In the genomic region with DNA sequence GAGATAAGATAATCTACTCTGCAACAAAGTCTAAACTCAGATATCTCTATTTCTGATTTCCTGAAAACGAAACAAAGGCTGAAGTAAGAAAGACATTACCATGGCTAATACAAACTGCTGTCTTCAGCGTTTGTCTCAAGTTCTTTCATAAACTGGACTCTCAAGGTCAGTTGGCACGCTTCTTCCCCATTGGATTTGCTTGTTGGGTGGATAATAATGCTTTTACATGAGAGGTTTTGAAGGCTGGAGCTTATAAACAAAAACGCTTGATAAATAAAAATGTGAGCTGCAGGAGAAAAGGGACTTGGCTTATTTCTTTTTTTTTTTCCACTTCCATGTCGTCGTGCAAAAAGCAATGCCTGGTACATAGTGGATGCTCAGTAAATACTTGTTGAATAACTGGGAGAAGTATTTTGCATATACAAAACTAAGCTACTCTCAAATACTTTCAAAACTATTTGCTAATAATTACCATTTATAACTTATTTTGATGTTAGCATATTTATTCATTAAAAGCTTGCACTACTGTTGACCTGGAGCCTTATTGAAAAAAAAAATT, we compare ENCODE assay signal across 8 cellular contexts.
DNase-seq lines count a peak whose midpoint lies in the region; ATAC-seq and TF ChIP-seq lines count a peak whose summit lies in the region.

No MANE protein-coding gene starts in this region.

- H3F3A ChIP-seq in PC-9 (ENCODE audit: insufficient read depth, low read depth): peaks cover 35% of the 10 kb centered on the region

- DNase-seq in A673 (ENCODE audit: low spot score) (no peak), PC-9 (no peak), endodermal cell (no peak), MV-4-11 (lab: John Stamatoyannopoulos, UW) (no peak), NCI-H2227 (lab: John Stamatoyannopoulos, UW; ENCODE audit: unreplicated experiment) (no peak)

- H3K4me3 Mint-ChIP-seq in endodermal cell: no peak overlapping the region
- peak overlapping the region; percentile 12 to 30 (median 25) for H3K4me3 Mint-ChIP-seq in nephron

- H3K36me3 Mint-ChIP-seq in endodermal cell (ENCODE audit: low read depth) (no peaks in the 10 kb centered on the region), nephron (ENCODE audit: low read depth) (no peaks in the 10 kb centered on the region)

- peak overlapping the region; percentile 87 for H3K27ac Mint-ChIP-seq in endodermal cell
- peak overlapping the region; percentile 90 to 93 (median 92) for H3K27ac Mint-ChIP-seq in nephron

- CTCF ChIA-PET in A673 (lab: Charles Lee) (no interaction called here), PC-9 (lab: Charles Lee) (interaction anchor here (1.0 kb wide), 1 partner anchor 12 kb away, joined by 3 read pairs; no protein-coding TSS in a partner anchor)

- peaks cover 2% of the 10 kb centered on the region for H3K9me3 ChIP-seq in A673 (ENCODE audit: low read depth, low read length, poor library complexity, severe bottlenecking)
- no peaks in the 10 kb centered on the region for H3K9me3 ChIP-seq in PC-9 (ENCODE audit: insufficient read depth, low read depth)
- H3K9me3 ChIP-seq in endodermal cell (ENCODE audit: control insufficient read depth, low read length): peaks cover 7% of the 10 kb centered on the region

- H2AFZ ChIP-seq in PC-9: peak overlapping the region; percentile 72

- peaks cover 3% of the 10 kb centered on the region for H3K9me3 Mint-ChIP-seq in endodermal cell
- no peaks in the 10 kb centered on the region for H3K9me3 Mint-ChIP-seq in nephron

- peak overlapping the region; percentile 78 for H3K27ac ChIP-seq in A673 (ENCODE audit: low read depth, low read length, poor library complexity, severe bottlenecking)
- peak overlapping the region; percentile 94 for H3K27ac ChIP-seq in PC-9
- H3K27ac ChIP-seq in endodermal cell (ENCODE audit: low read depth, low read length): peak overlapping the region; percentile 56

- intact Hi-C loops in A673 (cut with micrococcal nuclease; ENCODE audit: unreplicated experiment): no loop called here
- intact Hi-C loops in PC-9 (cut with micrococcal nuclease; ENCODE audit: unreplicated experiment): no loop called here

- no peaks in the 10 kb centered on the region for H4K20me1 ChIP-seq in PC-9 (ENCODE audit: insufficient read depth)

- WGBS in endodermal cell (ENCODE audit: insufficient coverage in 1 of 2, insufficient read length in 1 of 2), 2 experiments: 81 to 85% methylated on average over 2 to 4 of the region's 6 CpGs

- no peak overlapping the region for H3K9ac ChIP-seq in endodermal cell (ENCODE audit: extremely low read depth, low read length, poor library complexity, severe bottlenecking)

- BruUV-seq in A673 (replicated peaks; lab: Mats Ljungman, UMichigan): TSS peak; percentile 89
- BruUV-seq in PC-9 (replicated peaks; lab: Mats Ljungman, UMichigan): no TSS peak

- TF ChIP-seq CTCF in A673 (conservative IDR thresholded peaks at IDR 0.05; ENCODE audit: low read depth, low read length) (no peak), PC-9 (conservative IDR thresholded peaks at IDR 0.05) (no peak), endodermal cell (conservative IDR thresholded peaks at IDR 0.05) (no peak), nephron (IDR thresholded peaks at IDR 0.05; ENCODE audit: unreplicated experiment in 3 of 3) (no peak)

- H3K79me2 ChIP-seq in PC-9 (ENCODE audit: low read depth): 0 out of 2 replicates have a peak, but pooled peaks cover 10% of the 10 kb centered on the region

- peaks cover 25% of the 10 kb centered on the region for H3K4me1 Mint-ChIP-seq in endodermal cell
- peaks cover 19% of the 10 kb centered on the region for H3K4me1 Mint-ChIP-seq in nephron

- H3K36me3 ChIP-seq in A673 (ENCODE audit: insufficient read depth, low read length, poor library complexity, severe bottlenecking) (no peaks in the 10 kb centered on the region), PC-9 (ENCODE audit: low read depth) (no peaks in the 10 kb centered on the region), endodermal cell (ENCODE audit: control insufficient read depth, insufficient read depth, low read length) (no peaks in the 10 kb centered on the region)

- H3K9me2 ChIP-seq in PC-9 (ENCODE audit: insufficient read depth): no peaks in the 10 kb centered on the region

- peak overlapping the region; percentile 82 for H3K4me2 ChIP-seq in PC-9

- POLR2A ChIA-PET in A673 (lab: Charles Lee; ENCODE audit: low non-redundant PET) (interaction anchor here (1.7 kb wide), 1 partner anchor 66 kb away, joined by 3 read pairs; no protein-coding TSS in a partner anchor), PC-9 (lab: Charles Lee; ENCODE audit: unreplicated experiment) (interaction anchor here (0.6 to 1.8 kb wide), 3 partner anchors 20 to 125 kb away, joined by 6 to 29 read pairs (median 8); a partner anchor contains a TSS)

- H3K4me3 ChIP-seq in A673 (ENCODE audit: low read depth, low read length, poor library complexity, severe bottlenecking) (no peak overlapping the region), PC-9 (peak overlapping the region; percentile 47; the same call in 1 of the 2 replicates), endodermal cell (ENCODE audit: low read length) (no peak overlapping the region)

- ATAC-seq in GM21447 (IDR thresholded peaks at IDR 0.05; ENCODE audit: unreplicated experiment) (peak; percentile 8), HG02763 (IDR thresholded peaks at IDR 0.05; ENCODE audit: unreplicated experiment) (no peak)

- no peaks in the 10 kb centered on the region for H3K27me3 Mint-ChIP-seq in endodermal cell (ENCODE audit: insufficient read depth)
- no peaks in the 10 kb centered on the region for H3K27me3 Mint-ChIP-seq in nephron (ENCODE audit: low read depth)

- H3K4me1 ChIP-seq in A673 (ENCODE audit: insufficient read depth, low read length, poor library complexity, severe bottlenecking) (peaks cover 16% of the 10 kb centered on the region), PC-9 (replicated peaks; ENCODE audit: insufficient read depth) (peaks cover 43% of the 10 kb centered on the region), endodermal cell (ENCODE audit: control insufficient read depth, insufficient read depth, low read length) (peaks cover 5% of the 10 kb centered on the region)

- H3K27me3 ChIP-seq in A673 (replicated peaks; ENCODE audit: insufficient read depth, low read depth, low read length, poor library complexity) (no peaks in the 10 kb centered on the region), PC-9 (ENCODE audit: insufficient read depth, low read depth) (no peaks in the 10 kb centered on the region), endodermal cell (ENCODE audit: control insufficient read depth, insufficient read depth, low read length, poor library complexity, severe bottlenecking) (no peaks in the 10 kb centered on the region)
